Comparison of ENCODE assay signal across 30 cellular contexts in the genomic region with DNA sequence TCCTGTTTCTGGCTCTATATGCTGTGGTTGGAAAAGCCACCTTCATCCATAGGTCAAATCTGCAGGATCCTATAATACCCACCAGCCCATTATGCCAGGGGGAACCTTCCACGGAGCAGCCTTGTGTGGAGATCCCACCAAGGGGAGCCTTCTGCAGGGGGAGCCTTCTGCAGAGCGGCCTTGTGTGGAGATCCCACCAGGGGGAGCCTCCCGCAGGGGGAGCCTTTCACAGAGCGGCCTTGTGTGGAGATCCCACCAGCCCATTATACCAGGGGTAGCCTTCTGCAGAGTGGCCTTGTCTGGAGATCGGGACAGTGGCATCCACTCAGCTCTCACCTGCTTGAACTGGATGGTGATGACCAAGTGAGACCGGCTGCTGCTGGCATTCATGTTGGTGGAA.
DNase-seq lines count a peak whose midpoint lies in the region; ATAC-seq and TF ChIP-seq lines count a peak whose summit lies in the region.
"Had no signal": no experiment of that assay in that cellular context is flagged by ENCODE, and none has a peak within 500 bp of the region (broad histone marks: within the 10 kb centered on the region; RNA-seq: fewer than 3 reads in every experiment).

No MANE protein-coding gene starts in this region.

- H4K20me1 ChIP-seq in HCT116 (ENCODE audit: insufficient read depth), result no peaks in the 10 kb centered on the region

- no peak overlapping the region for H3K9ac ChIP-seq in HCT116 (ENCODE audit: low read length)
- H3K9ac ChIP-seq: KMS-11 had no signal

- no peak overlapping the region for H3K4me3 ChIP-seq in HCT116 (replicated peaks in 1 of 2; ENCODE audit: low read depth in 1 of 2, low read length in 2 of 2)
- H3K4me3 ChIP-seq in retinal pigment epithelial cell (ENCODE audit: low read length), result no peak overlapping the region
- H3K4me3 ChIP-seq in ascending aorta, result no peak overlapping the region
- H3K4me3 ChIP-seq: prostate gland, upper lobe of right lung had no signal

- no peaks in the 10 kb centered on the region for H3K36me3 ChIP-seq in HCT116 (ENCODE audit: control insufficient read depth in 1 of 2, insufficient read depth in 2 of 2, low read length in 2 of 2)
- no peaks in the 10 kb centered on the region for H3K36me3 ChIP-seq in ascending aorta
- H3K36me3 ChIP-seq: neutrophil, prostate gland, upper lobe of right lung had no signal

- peak; percentile 14; the same call in 1 of the 2 replicates for TF ChIP-seq RAD21 in HCT116 (IDR thresholded peaks at IDR 0.05; ENCODE audit: low read depth)

- BruUV-seq in HCT116 (replicated peaks; lab: Mats Ljungman, UMichigan), result no TSS peak

- H3K27ac ChIP-seq in HCT116 (ENCODE audit: low read depth, low read length), result no peak overlapping the region
- no peak overlapping the region for H3K27ac ChIP-seq in ascending aorta
- H3K27ac ChIP-seq: foreskin keratinocyte, KMS-11, neutrophil, prostate gland, upper lobe of right lung had no signal

- POLR2A ChIA-PET in activated naive CD8-positive, alpha-beta T cell treated with anti-CD3 and anti-CD28 coated beads, Interleukin-2, amount 10 ng/mL, durations not matched to agents 7 days and 5 days (lab: Charles Lee), result no interaction called here
- POLR2A ChIA-PET in HCT116 (lab: Charles Lee), result no interaction called here
- POLR2A ChIA-PET in WTC11 (lab: Charles Lee), result no interaction called here

- no peak for TF ChIP-seq POLR2A in HCT116 (IDR thresholded peaks at IDR 0.05; ENCODE audit: borderline replicate concordance, extremely low read depth, insufficient read depth, insufficient read length)

- H3K9me2 ChIP-seq in HCT116 (ENCODE audit: insufficient read depth), result no peaks in the 10 kb centered on the region

- peak; percentile 26 for ATAC-seq in activated naive CD8-positive, alpha-beta T cell treated with anti-CD3 and anti-CD28 coated beads, Interleukin-2, amount 10 ng/mL, durations not matched to agents 7 days and 5 days (ENCODE audit: low read depth)
- ATAC-seq in HCT116, result peak; percentile 75
- peak; percentile 51; the same call in 1 of the 2 replicates for ATAC-seq in WTC11
- ATAC-seq: activated naive CD4-positive, alpha-beta T cell treated with anti-CD3 and anti-CD28 coated beads, Interleukin-2, amount 50 U/mL, for 72 hours; activated T-helper 17 cell treated with anti-CD3 and anti-CD28 coated beads, Interleukin-2, amount 50 U/mL, for 72 hours; esophagus mucosa; foreskin keratinocyte; SK-N-SH treated with all-trans-retinoic acid at 6 μM for 48 hours; upper lobe of right lung had no signal

- H3K27me3 ChIP-seq in HCT116 (ENCODE audit: insufficient read depth, low read length), result no peaks in the 10 kb centered on the region
- no peaks in the 10 kb centered on the region for H3K27me3 ChIP-seq in ascending aorta
- H3K27me3 ChIP-seq: foreskin keratinocyte, neutrophil, upper lobe of right lung had no signal

- CTCF ChIA-PET in HCT116 (lab: Charles Lee), result no interaction called here
- CTCF ChIA-PET in WTC11 (lab: Charles Lee), result no interaction called here

- no peak overlapping the region for H2AFZ ChIP-seq in HCT116 (ENCODE audit: low read depth, low read length, poor library complexity, severe bottlenecking)

- peaks cover 3% of the 10 kb centered on the region for H3K27me3 Mint-ChIP-seq in activated naive CD8-positive, alpha-beta T cell treated with anti-CD3 and anti-CD28 coated beads, Interleukin-2, amount 10 ng/mL, durations not matched to agents 7 days and 5 days
- peaks cover 4% of the 10 kb centered on the region for H3K27me3 Mint-ChIP-seq in activated naive CD8-positive, alpha-beta T cell treated with anti-CD3 and anti-CD28 coated beads for 36 hours
- no peaks in the 10 kb centered on the region for H3K27me3 Mint-ChIP-seq in WTC11 (ENCODE audit: low read depth)

- intact Hi-C loops in HCT116 (cut with micrococcal nuclease), result loop anchor here (10.0 kb wide), 1 partner anchor 265 kb away; the partner anchor contains the start of gene ZNF670
- intact Hi-C loops in ascending aorta (cut with DNase I), result no loop called here

- no peak overlapping the region for H3K4me2 ChIP-seq in HCT116 (ENCODE audit: low read length)
- H3K4me2 ChIP-seq: KMS-11 had no signal

- no peaks in the 10 kb centered on the region for H3K4me1 Mint-ChIP-seq in activated naive CD8-positive, alpha-beta T cell treated with anti-CD3 and anti-CD28 coated beads, Interleukin-2, amount 10 ng/mL, durations not matched to agents 7 days and 5 days
- H3K4me1 Mint-ChIP-seq in activated naive CD8-positive, alpha-beta T cell treated with anti-CD3 and anti-CD28 coated beads for 36 hours, result no peaks in the 10 kb centered on the region
- H3K4me1 Mint-ChIP-seq in WTC11, result peaks cover 35% of the 10 kb centered on the region
- H3K4me1 Mint-ChIP-seq: activated T-helper 17 cell treated with anti-CD3 and anti-CD28 coated beads, Interleukin-2, amount 50 U/mL, for 72 hours; B cell had no signal

- H3K9me3 ChIP-seq in HCT116 (ENCODE audit: control insufficient read depth in 1 of 2, insufficient read depth in 1 of 2, low read depth in 1 of 2, low read length in 2 of 2), result no peaks in the 10 kb centered on the region
- no peaks in the 10 kb centered on the region for H3K9me3 ChIP-seq in ascending aorta
- H3K9me3 ChIP-seq: neutrophil, prostate gland, upper lobe of right lung had no signal

- DNase-seq in activated naive CD8-positive, alpha-beta T cell treated with anti-CD3 and anti-CD28 coated beads, Interleukin-2, amount 10 ng/mL, durations not matched to agents 7 days and 5 days, result no peak
- no peak for DNase-seq in activated naive CD8-positive, alpha-beta T cell treated with anti-CD3 and anti-CD28 coated beads for 36 hours
- DNase-seq in HCT116 (ENCODE audit: low read depth, low spot score) (no peak), WTC11 (ENCODE audit: low spot score) (no peak), retinal pigment epithelial cell (ENCODE audit: low read depth) (no peak), dedifferentiated amniotic fluid mesenchymal stem cell (ENCODE audit: extremely low spot score) (no peak), ascending aorta (ENCODE audit: low spot score in 2 of 2) (no peak), GDM1 (lab: John Stamatoyannopoulos, UW) (no peak)
- DNase-seq: 8988T; activated CD4-positive, alpha-beta T cell treated with anti-CD3 and anti-CD28 coated beads, Interleukin-2, amount 50 U/mL, for 4 hours; activated CD8-positive, alpha-beta memory T cell treated with anti-CD3 and anti-CD28 coated beads, Interleukin-2, amount 50 U/mL, for 48 hours; DMS53; effector memory CD4-positive, alpha-beta T cell; foreskin keratinocyte; mesenchymal stem cell; MV-4-11; NCI-H187 treated with DMSO at 0.1 percent for 48 hours; NCI-H226; NCI-H748 treated with DMSO at 0.1 percent for 48 hours; stimulated activated CD4-positive, alpha-beta T cell treated with anti-CD3 and anti-CD28 coated beads, Interleukin-1b, Interleukin-23, amount 100 ng/mL, for 48 hours; substantia nigra; upper lobe of right lung had no signal

- TF ChIP-seq CTCF in HCT116 (IDR thresholded peaks at IDR 0.05 in 2 of 3, conservative IDR thresholded peaks at IDR 0.05 in 1 of 3; ENCODE audit: borderline replicate concordance in 1 of 3, insufficient read depth in 1 of 3, low read depth in 2 of 3, low read length in 2 of 3) (peak in 2 of 3 experiments; percentile 21 to 28; a peak in 2 of 6 replicates), WTC11 (IDR thresholded peaks at IDR 0.05) (no peak), retinal pigment epithelial cell (conservative IDR thresholded peaks at IDR 0.05; ENCODE audit: low read depth, low read length) (peak; percentile 2), ascending aorta (IDR thresholded peaks at IDR 0.05) (no peak)

- H3K79me2 ChIP-seq in HCT116 (ENCODE audit: insufficient read depth, low read length), result no peaks in the 10 kb centered on the region

- no peaks in the 10 kb centered on the region for H3K4me1 ChIP-seq in HCT116 (ENCODE audit: control insufficient read depth in 1 of 2, insufficient read depth in 2 of 2, low read length in 2 of 2)
- H3K4me1 ChIP-seq in ascending aorta, result no peaks in the 10 kb centered on the region
- H3K4me1 ChIP-seq: prostate gland, upper lobe of right lung had no signal

- RAD21 ChIA-PET in HCT116 (lab: Charles Lee; ENCODE audit: low non-redundant PET in 1 of 2, low total read pairs in 2 of 2, uncharacterized antibody in 2 of 2, unreplicated experiment in 2 of 2), result no interaction called here

- no peaks in the 10 kb centered on the region for H3K9me3 Mint-ChIP-seq in activated naive CD8-positive, alpha-beta T cell treated with anti-CD3 and anti-CD28 coated beads, Interleukin-2, amount 10 ng/mL, durations not matched to agents 7 days and 5 days
- H3K9me3 Mint-ChIP-seq in activated naive CD8-positive, alpha-beta T cell treated with anti-CD3 and anti-CD28 coated beads for 36 hours, result no peaks in the 10 kb centered on the region
- peaks cover 13% of the 10 kb centered on the region for H3K9me3 Mint-ChIP-seq in WTC11
- H3K9me3 Mint-ChIP-seq: activated naive CD4-positive, alpha-beta T cell treated with anti-CD3 and anti-CD28 coated beads, Interleukin-2, amount 50 U/mL, for 72 hours; activated T-helper 17 cell treated with anti-CD3 and anti-CD28 coated beads, Interleukin-2, amount 50 U/mL, for 72 hours had no signal

- no peak overlapping the region for H3K4me3 Mint-ChIP-seq in activated naive CD8-positive, alpha-beta T cell treated with anti-CD3 and anti-CD28 coated beads, Interleukin-2, amount 10 ng/mL, durations not matched to agents 7 days and 5 days
- H3K4me3 Mint-ChIP-seq in activated naive CD8-positive, alpha-beta T cell treated with anti-CD3 and anti-CD28 coated beads for 36 hours, result no peak overlapping the region
- no peak overlapping the region for H3K4me3 Mint-ChIP-seq in WTC11
- H3K4me3 Mint-ChIP-seq: activated T-helper 17 cell treated with anti-CD3 and anti-CD28 coated beads, Interleukin-2, amount 50 U/mL, for 72 hours; B cell had no signal

- H3K36me3 Mint-ChIP-seq in activated naive CD8-positive, alpha-beta T cell treated with anti-CD3 and anti-CD28 coated beads, Interleukin-2, amount 10 ng/mL, durations not matched to agents 7 days and 5 days, result no peaks in the 10 kb centered on the region
- H3K36me3 Mint-ChIP-seq in activated naive CD8-positive, alpha-beta T cell treated with anti-CD3 and anti-CD28 coated beads for 36 hours, result no peaks in the 10 kb centered on the region
- H3K36me3 Mint-ChIP-seq in WTC11, result peaks cover 6% of the 10 kb centered on the region; the same call in 1 of the 2 replicates
- H3K36me3 Mint-ChIP-seq: activated naive CD4-positive, alpha-beta T cell treated with anti-CD3 and anti-CD28 coated beads, Interleukin-2, amount 50 U/mL, for 72 hours had no signal

- no peak overlapping the region for H3K27ac Mint-ChIP-seq in activated naive CD8-positive, alpha-beta T cell treated with anti-CD3 and anti-CD28 coated beads, Interleukin-2, amount 10 ng/mL, durations not matched to agents 7 days and 5 days
- H3K27ac Mint-ChIP-seq in activated naive CD8-positive, alpha-beta T cell treated with anti-CD3 and anti-CD28 coated beads for 36 hours, result no peak overlapping the region
- H3K27ac Mint-ChIP-seq in WTC11, result no peak overlapping the region
- H3K27ac Mint-ChIP-seq: activated naive CD4-positive, alpha-beta T cell treated with anti-CD3 and anti-CD28 coated beads, Interleukin-2, amount 50 U/mL, for 72 hours; activated T-helper 17 cell treated with anti-CD3 and anti-CD28 coated beads, Interleukin-2, amount 50 U/mL, for 72 hours; B cell had no signal

TF ChIP-seq in HCT116, 20 proteins besides CTCF, POLR2A, EP300 and RAD21 (continues in another document):
- no peak for TF ChIP-seq CBX3 (IDR thresholded peaks at IDR 0.05; ENCODE audit: low read depth)

TF ChIP-seq in WTC11, 78 proteins besides CTCF, POLR2A, EP300 and RAD21 (continues in another document):
- TF ChIP-seq JUN (CRISPR knock-in tag; IDR thresholded peaks at IDR 0.05), result no peak

Comparison
In these comparisons a context has a peak if more than half of its experiments do, and no peak if none do; other contexts are left out.
1. CTCF ChIP-seq: peak in HCT116 (2 of 3) and retinal pigment epithelial cell (single experiment); none in WTC11 (single experiment) and ascending aorta (0 of 3).
2. Peak in every context shown above with its lines, with median percentiles within 50 percentile points of each other: ATAC-seq.